Comparison of ENCODE assay signal across 29 cellular contexts in the genomic region with DNA sequence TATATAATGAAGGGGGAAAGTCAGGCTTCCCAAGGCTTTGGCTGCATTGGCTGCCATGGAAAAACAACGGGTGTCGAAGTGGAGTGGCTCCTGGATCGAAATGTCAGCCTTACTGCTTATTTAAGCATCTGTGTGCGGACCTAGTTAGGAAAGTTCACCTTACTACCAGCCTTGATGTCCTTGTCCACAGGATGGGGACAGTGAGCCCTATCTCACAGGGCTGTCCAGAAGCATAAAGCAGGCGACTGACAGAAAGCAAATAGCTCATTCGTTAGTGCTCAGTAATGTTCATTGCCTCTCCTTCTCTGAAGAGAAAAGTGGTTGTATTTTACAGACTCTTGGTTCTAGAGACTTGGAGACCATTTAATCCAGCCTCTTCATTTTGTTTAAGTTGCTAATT.
DNase-seq lines count a peak whose midpoint lies in the region; ATAC-seq and TF ChIP-seq lines count a peak whose summit lies in the region.
"Had no signal": no experiment of that assay in that cellular context is flagged by ENCODE, and none has a peak within 500 bp of the region (broad histone marks: within the 10 kb centered on the region; RNA-seq: fewer than 3 reads in every experiment).

No MANE protein-coding gene starts in this region.

- no peak overlapping the region for H3K23ac ChIP-seq in mesendoderm (ENCODE audit: low read length)

- no peak overlapping the region for H3K9ac ChIP-seq in mesendoderm (ENCODE audit: low read length)

- no peak overlapping the region for H3K4ac ChIP-seq in mesendoderm (ENCODE audit: low read depth, low read length)

- H2BK5ac ChIP-seq in mesendoderm (ENCODE audit: low read length), result no peak overlapping the region

- peak overlapping the region; percentile 12 for H3K56ac ChIP-seq in mesendoderm (ENCODE audit: low read length)

- no peak overlapping the region for H3K18ac ChIP-seq in mesendoderm (ENCODE audit: low read length)

- TF ChIP-seq CTCF in C4-2B (conservative IDR thresholded peaks at IDR 0.05), result peak; percentile 18
- TF ChIP-seq CTCF in CD4-positive, alpha-beta T cell (IDR thresholded peaks at IDR 0.05), result no peak

- peak overlapping the region; percentile 64 for H3K27ac Mint-ChIP-seq in CD4-positive, alpha-beta T cell
- H3K27ac Mint-ChIP-seq in activated T-helper 17 cell treated with anti-CD3 and anti-CD28 coated beads, Interleukin-2, amount 50 U/mL, for 72 hours, result peak overlapping the region; percentile 67

- DNase-seq in CD4-positive, alpha-beta T cell, result no peak
- DNase-seq in mesendoderm (peak; percentile 45), UCSD-AML1 (lab: John Stamatoyannopoulos, UW; ENCODE audit: unreplicated experiment) (no peak), putamen (ENCODE audit: low spot score) (no peak)
- no peak for DNase-seq in activated effector memory CD4-positive, alpha-beta T cell treated with Interleukin-2 at 50 U/mL for 16 hours
- DNase-seq: activated CD4-positive, alpha-beta T cell treated with anti-CD3 and anti-CD28 coated beads, Interleukin-2, amount 50 U/mL, for 4 hours; activated CD8-positive, alpha-beta memory T cell treated with anti-CD3 and anti-CD28 coated beads, Interleukin-2, amount 50 U/mL, for 4 hours; activated effector memory CD4-positive, alpha-beta T cell treated with anti-CD3 and anti-CD28 coated beads, Interleukin-2, amount 50 U/mL, for 16 hours; CD4-positive, alpha-beta memory T cell; DMS 273 treated with DMSO at 0.1 percent for 48 hours; esophagus squamous epithelium; foreskin melanocyte; GOT3; mucosa of descending colon; NCI-H1092; NCI-H1694 treated with DMSO at 0.1 percent for 48 hours; NCI-H510A; SHP77 treated with DMSO at 0.1 percent for 48 hours; stimulated activated CD4-positive, alpha-beta T cell treated with anti-CD3 and anti-CD28 coated beads, Interleukin-15, amount 100 ng/mL, for 24 hours; stimulated activated naive CD8-positive, alpha-beta T cell treated with anti-CD3 and anti-CD28 coated beads, Interleukin-15, Interleukin-2, amounts not matched to agents 100 U/mL and 50 U/mL, for 24 hours; uterus had no signal

- no peaks in the 10 kb centered on the region for H3K79me1 ChIP-seq in mesendoderm (ENCODE audit: low read length)

- CTCF ChIA-PET in CD4-positive, alpha-beta T cell (lab: Charles Lee), result no interaction called here

- H3K4me1 ChIP-seq in mesendoderm (ENCODE audit: control insufficient read depth, low read depth, low read length), result no peaks in the 10 kb centered on the region
- H3K4me1 ChIP-seq: esophagus squamous epithelium, uterus had no signal

- H3K36me3 ChIP-seq in mesendoderm (ENCODE audit: control insufficient read depth, insufficient read depth, low read length), result no peaks in the 10 kb centered on the region
- H3K36me3 ChIP-seq: esophagus squamous epithelium, thoracic aorta, uterus had no signal

- H3K27me3 ChIP-seq in CD4-positive, alpha-beta T cell (ENCODE audit: control insufficient read depth, insufficient read depth, low read length), result no peaks in the 10 kb centered on the region
- no peaks in the 10 kb centered on the region for H3K27me3 ChIP-seq in mesendoderm (ENCODE audit: insufficient read depth, low read length, poor library complexity)
- H3K27me3 ChIP-seq: esophagus squamous epithelium, uterus had no signal

- H3K4me3 ChIP-seq in mesendoderm (ENCODE audit: low read length), result no peak overlapping the region
- H3K4me3 ChIP-seq: coronary artery, esophagus squamous epithelium, lung, mucosa of descending colon, thoracic aorta, uterus had no signal

- H3K36me3 Mint-ChIP-seq in CD4-positive, alpha-beta T cell (ENCODE audit: low read depth), result peaks cover 100% of the 10 kb centered on the region
- H3K36me3 Mint-ChIP-seq in activated T-helper 17 cell treated with anti-CD3 and anti-CD28 coated beads, Interleukin-2, amount 50 U/mL, for 72 hours (ENCODE audit: low read depth), result peaks cover 98% of the 10 kb centered on the region

- H3K79me2 ChIP-seq in mesendoderm (ENCODE audit: control insufficient read depth, insufficient read depth, low read length), result no peaks in the 10 kb centered on the region

- H2AK5ac ChIP-seq in mesendoderm (ENCODE audit: low read length), result no peak overlapping the region

- no peak for ATAC-seq in CD4-positive, alpha-beta T cell (ENCODE audit: poor library complexity)
- no peak for ATAC-seq in activated T-helper 17 cell treated with anti-CD3 and anti-CD28 coated beads, Interleukin-2, amount 50 U/mL, for 72 hours (replicated peaks)
- ATAC-seq: mucosa of descending colon; sciatic nerve; stimulated activated naive CD8-positive, alpha-beta T cell treated with anti-CD3 and anti-CD28 coated beads, Interleukin-15, Interleukin-2, amounts not matched to agents 100 U/mL and 50 U/mL, for 24 hours had no signal

- H3K27ac ChIP-seq in C4-2B, result no peak overlapping the region
- H3K27ac ChIP-seq in CD4-positive, alpha-beta T cell (ENCODE audit: low read depth, low read length), result no peak overlapping the region
- H3K27ac ChIP-seq in mesendoderm (ENCODE audit: low read depth, low read length), result no peak overlapping the region
- H3K27ac ChIP-seq: esophagus squamous epithelium, thoracic aorta, uterus had no signal

- H4K8ac ChIP-seq in mesendoderm (ENCODE audit: low read depth, low read length), result no peak overlapping the region

- no peaks in the 10 kb centered on the region for H3K4me1 Mint-ChIP-seq in CD4-positive, alpha-beta T cell (ENCODE audit: low read depth)
- peaks cover 13% of the 10 kb centered on the region for H3K4me1 Mint-ChIP-seq in activated T-helper 17 cell treated with anti-CD3 and anti-CD28 coated beads, Interleukin-2, amount 50 U/mL, for 72 hours
- H3K4me1 Mint-ChIP-seq: IgD-negative memory B cell, neural crest cell had no signal

- no CpG with 5 or more reads among the region's 6 CpGs for WGBS in mesendoderm (ENCODE audit: extremely low coverage, insufficient coverage, low lambda C conversion rate)

- intact Hi-C loops in CD4-positive, alpha-beta T cell (cut with DNase I, micrococcal nuclease), result no loop called here

- H2BK15ac ChIP-seq in mesendoderm (replicated peaks; ENCODE audit: low read depth), result no peak overlapping the region

- H4K5ac ChIP-seq in mesendoderm (ENCODE audit: low read length), result no peak overlapping the region

- H3K4me3 Mint-ChIP-seq in CD4-positive, alpha-beta T cell, result no peak overlapping the region
- no peak overlapping the region for H3K4me3 Mint-ChIP-seq in activated T-helper 17 cell treated with anti-CD3 and anti-CD28 coated beads, Interleukin-2, amount 50 U/mL, for 72 hours
- H3K4me3 Mint-ChIP-seq: CD4-positive, alpha-beta memory T cell; neural crest cell had no signal

- no peaks in the 10 kb centered on the region for H3K27me3 Mint-ChIP-seq in CD4-positive, alpha-beta T cell
- H3K27me3 Mint-ChIP-seq in activated T-helper 17 cell treated with anti-CD3 and anti-CD28 coated beads, Interleukin-2, amount 50 U/mL, for 72 hours, result no peaks in the 10 kb centered on the region
- H3K27me3 Mint-ChIP-seq: CD4-positive, alpha-beta memory T cell; IgD-negative memory B cell had no signal

- H3K9me3 ChIP-seq in CD4-positive, alpha-beta T cell (ENCODE audit: control insufficient read depth, low read length), result no peaks in the 10 kb centered on the region
- H3K9me3 ChIP-seq: esophagus squamous epithelium, mucosa of descending colon, thoracic aorta, uterus had no signal

- no peak overlapping the region for H2BK120ac ChIP-seq in mesendoderm (ENCODE audit: low read depth, low read length)

- no peaks in the 10 kb centered on the region for H3K9me3 Mint-ChIP-seq in CD4-positive, alpha-beta T cell
- no peaks in the 10 kb centered on the region for H3K9me3 Mint-ChIP-seq in activated T-helper 17 cell treated with anti-CD3 and anti-CD28 coated beads, Interleukin-2, amount 50 U/mL, for 72 hours
- H3K9me3 Mint-ChIP-seq: CD4-positive, alpha-beta memory T cell; IgD-negative memory B cell; neural crest cell had no signal

- no peak overlapping the region for H3K4me2 ChIP-seq in mesendoderm (ENCODE audit: low read length)

- POLR2A ChIA-PET in CD4-positive, alpha-beta T cell (lab: Charles Lee), result interaction anchor here (1.0 kb wide), 1 partner anchor 19 kb away, joined by 3 read pairs; no protein-coding TSS in a partner anchor
